Comparison of ENCODE assay signal across 1 cellular context in the genomic region with DNA sequence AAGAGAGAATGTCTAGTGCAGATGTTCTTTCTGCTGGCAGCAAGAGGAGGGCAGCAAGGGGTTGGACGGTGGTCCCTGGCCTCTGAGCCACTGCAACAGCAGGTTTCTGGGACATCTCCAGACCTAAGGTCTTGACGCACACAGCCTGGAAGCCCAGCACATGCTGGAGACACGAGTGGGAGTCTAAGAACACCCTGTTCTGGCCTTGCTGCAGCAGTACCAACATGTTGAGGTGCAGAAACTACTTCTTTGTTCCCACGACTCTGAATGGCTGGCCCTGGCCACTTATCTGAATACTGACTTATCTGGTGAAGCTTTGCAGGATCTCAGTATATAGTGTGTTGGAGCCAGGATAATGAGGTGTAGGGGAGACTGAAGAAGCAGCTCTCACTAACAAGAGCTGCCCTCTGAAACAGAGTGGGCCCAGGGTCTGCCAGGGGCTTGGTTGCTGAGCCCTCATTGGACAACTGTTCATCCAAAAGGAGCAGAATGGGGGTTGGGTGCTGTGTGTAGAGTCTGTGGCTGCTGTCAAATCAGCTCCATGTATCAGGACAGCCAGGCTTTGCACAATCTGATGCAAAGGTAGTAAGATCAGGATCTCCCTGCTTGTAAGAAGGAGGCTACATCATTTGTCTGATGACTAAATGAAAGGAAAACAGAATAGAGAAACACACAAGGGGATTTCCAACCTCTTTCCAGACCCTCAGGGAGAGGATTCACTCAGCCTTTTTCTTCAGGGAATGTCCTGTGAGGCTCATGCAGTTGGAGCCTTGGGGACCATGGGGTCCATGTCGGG.
TF ChIP-seq lines count a peak whose summit lies in the region.

No MANE protein-coding gene starts in this region.

TF ChIP-seq in IMR-90, 13 proteins besides CTCF, POLR2A, EP300 and RAD21:
- TF ChIP-seq CEBPB (IDR thresholded peaks at IDR 0.05; ENCODE audit: low read depth, low read length) (peak; percentile 78), MAFK (IDR thresholded peaks at IDR 0.05; ENCODE audit: low read depth, low read length) (no peak)
